In the genomic region with DNA sequence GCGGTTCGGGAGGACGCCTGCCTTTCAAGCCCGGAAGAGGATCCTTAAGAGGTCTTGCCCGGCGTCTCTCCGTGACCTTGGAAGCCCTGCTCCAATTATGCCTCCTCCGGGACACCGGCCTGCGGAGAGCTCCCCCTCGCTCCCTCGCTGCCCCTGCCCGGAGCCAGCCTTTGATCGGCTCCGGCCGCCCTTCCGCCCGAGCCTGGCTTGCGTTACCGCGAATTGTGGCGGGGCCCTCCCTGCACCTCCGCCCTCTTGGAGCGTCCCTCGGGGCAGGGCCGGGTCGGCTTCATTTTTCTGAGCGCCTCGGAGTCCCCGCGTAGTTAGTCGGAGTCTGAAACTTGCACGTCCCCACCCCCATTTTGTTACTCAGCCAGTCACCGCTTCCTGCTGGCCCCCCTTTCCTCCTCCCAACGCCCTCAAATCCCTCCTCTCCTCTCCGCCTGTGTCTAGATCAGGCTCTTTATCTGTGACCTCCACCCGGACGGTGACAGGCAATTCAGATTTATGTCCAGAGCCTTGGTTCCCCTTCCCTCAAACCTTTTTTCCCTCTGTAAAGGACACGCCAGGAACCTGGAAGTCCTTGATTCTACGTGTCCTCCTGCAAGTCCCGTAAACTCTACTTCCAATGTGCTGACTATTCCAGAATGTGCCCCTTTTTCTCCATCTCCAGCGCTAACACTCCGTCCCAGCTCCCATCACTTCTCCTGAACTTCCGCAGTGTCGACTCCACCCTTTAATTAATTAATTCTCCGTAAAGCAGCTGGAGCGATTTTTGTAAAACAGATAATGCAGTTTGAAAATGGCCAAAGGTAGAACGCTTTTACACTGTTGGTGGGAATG, we compare ENCODE assay signal across 9 cellular contexts. TPM values are rescaled to one million over a fixed set of nuclear protein-coding genes. Genes with fewer than 3 reads are reported as not detected.
DNase-seq lines count a peak whose midpoint lies in the region; ATAC-seq and TF ChIP-seq lines count a peak whose summit lies in the region.
"Had no signal": no experiment of that assay in that cellular context is flagged by ENCODE, and none has a peak within 500 bp of the region (broad histone marks: within the 10 kb centered on the region; RNA-seq: fewer than 3 reads in every experiment).

No MANE protein-coding gene starts in this region.

- peaks cover 33 to 82% (median 76%) of the 10 kb centered on the region in 10 experiments for H3K4me1 ChIP-seq in BLaER1 treated with 17β-estradiol and CSF1 and Interleukin-3, amounts not matched to agents 10 nM and 100 nM
- H3K4me1 ChIP-seq in neural progenitor cell (no peaks in the 10 kb centered on the region), stomach smooth muscle (ENCODE audit: control insufficient read depth, insufficient read depth, low read length) (peaks cover 7% of the 10 kb centered on the region)

- peak overlapping the region; percentile 67 to 87 (median 76) for H3K4me3 ChIP-seq in BLaER1 treated with 17β-estradiol and CSF1 and Interleukin-3, amounts not matched to agents 10 nM and 100 nM
- H3K4me3 ChIP-seq in neural progenitor cell (peak overlapping the region; percentile 69), stomach smooth muscle (ENCODE audit: low read length in 2 of 2) (peak overlapping the region; percentile 59 to 87)

- H3F3A ChIP-seq in neural progenitor cell (ENCODE audit: low read depth), result peaks cover 39% of the 10 kb centered on the region

- peak overlapping the region; percentile 99 for H3K27ac Mint-ChIP-seq in activated T-helper 1 cell treated with anti-CD3 and anti-CD28 coated beads, Interleukin-12 subunit alpha, Interleukin-12 subunit beta, Interleukin-2, Interleukin-4 antibody, amounts not matched to agents 30 ng/mL and 10 ng/mL and 1 ng/mL, durations not matched to agents 14 hours and 24 hours and 36 hours
- peak overlapping the region; percentile 93 for H3K27ac Mint-ChIP-seq in neural progenitor cell

- peak; percentile 47 for DNase-seq in OCI-M2 (lab: John Stamatoyannopoulos, UW; ENCODE audit: unreplicated experiment)
- DNase-seq in activated T-helper 1 cell treated with anti-CD3 and anti-CD28 coated beads, Interleukin-12 subunit alpha, Interleukin-12 subunit beta, Interleukin-2, Interleukin-4 antibody, amounts not matched to agents 30 ng/mL and 10 ng/mL and 1 ng/mL, durations not matched to agents 14 hours and 24 hours and 36 hours (ENCODE audit: low spot score), result peak; percentile 82
- peak; percentile 77 for DNase-seq in fibroblast of peridontal ligament (ENCODE audit: extremely low read depth)
- peak; percentile 91 for DNase-seq in neural progenitor cell (ENCODE audit: low spot score)

- H3K9me3 Mint-ChIP-seq in activated T-helper 1 cell treated with anti-CD3 and anti-CD28 coated beads, Interleukin-12 subunit alpha, Interleukin-12 subunit beta, Interleukin-2, Interleukin-4 antibody, amounts not matched to agents 30 ng/mL and 10 ng/mL and 1 ng/mL, durations not matched to agents 14 hours and 24 hours and 36 hours, result no peaks in the 10 kb centered on the region
- H3K9me3 Mint-ChIP-seq in neural progenitor cell, result no peaks in the 10 kb centered on the region

- ATAC-seq in HG03457 (IDR thresholded peaks at IDR 0.05; ENCODE audit: unreplicated experiment), result peak; percentile 9

- peak; percentile 91 for TF ChIP-seq POLR2A in GM19193 (IDR thresholded peaks at IDR 0.05; ENCODE audit: extremely low read depth, insufficient read depth, insufficient read length)

- H3K9ac ChIP-seq in BLaER1 treated with 17β-estradiol and CSF1 and Interleukin-3, amounts not matched to agents 10 nM and 100 nM, result peak overlapping the region; percentile 93 to 99 (median 99)
- H3K9ac ChIP-seq in neural progenitor cell, result peak overlapping the region; percentile 69
- H3K9ac ChIP-seq in stomach smooth muscle (ENCODE audit: low read length in 2 of 2), result peak overlapping the region; percentile 82 to 96

- no peaks in the 10 kb centered on the region for H3K27me3 Mint-ChIP-seq in activated T-helper 1 cell treated with anti-CD3 and anti-CD28 coated beads, Interleukin-12 subunit alpha, Interleukin-12 subunit beta, Interleukin-2, Interleukin-4 antibody, amounts not matched to agents 30 ng/mL and 10 ng/mL and 1 ng/mL, durations not matched to agents 14 hours and 24 hours and 36 hours (ENCODE audit: insufficient read depth)
- peaks cover 4% of the 10 kb centered on the region for H3K27me3 Mint-ChIP-seq in neural progenitor cell (ENCODE audit: insufficient read depth, low read depth)

- peaks cover 22% of the 10 kb centered on the region for H3K4me1 Mint-ChIP-seq in activated T-helper 1 cell treated with anti-CD3 and anti-CD28 coated beads, Interleukin-12 subunit alpha, Interleukin-12 subunit beta, Interleukin-2, Interleukin-4 antibody, amounts not matched to agents 30 ng/mL and 10 ng/mL and 1 ng/mL, durations not matched to agents 14 hours and 24 hours and 36 hours (ENCODE audit: low read depth)
- peaks cover 17% of the 10 kb centered on the region for H3K4me1 Mint-ChIP-seq in neural progenitor cell

- H3K27ac ChIP-seq in BLaER1 treated with 17β-estradiol and CSF1 and Interleukin-3, amounts not matched to agents 10 nM and 100 nM, result peak overlapping the region; percentile 93 to 100 (median 99)
- H3K27ac ChIP-seq in neural progenitor cell, result peak overlapping the region; percentile 59
- H3K27ac ChIP-seq in stomach smooth muscle (ENCODE audit: low read length), result peak overlapping the region; percentile 94

- H3K4me3 Mint-ChIP-seq in activated T-helper 1 cell treated with anti-CD3 and anti-CD28 coated beads, Interleukin-12 subunit alpha, Interleukin-12 subunit beta, Interleukin-2, Interleukin-4 antibody, amounts not matched to agents 30 ng/mL and 10 ng/mL and 1 ng/mL, durations not matched to agents 14 hours and 24 hours and 36 hours, result peak overlapping the region; percentile 97
- peak overlapping the region; percentile 93 for H3K4me3 Mint-ChIP-seq in neural progenitor cell

- no peaks in the 10 kb centered on the region for H3K27me3 ChIP-seq in BLaER1 treated with 17β-estradiol and CSF1 and Interleukin-3, amounts not matched to agents 10 nM and 100 nM
- H3K27me3 ChIP-seq in neural progenitor cell (no peaks in the 10 kb centered on the region), stomach smooth muscle (ENCODE audit: control insufficient read depth in 1 of 2, insufficient read depth in 2 of 2, low read length in 2 of 2) (no peaks in the 10 kb centered on the region)

- H3K79me2 ChIP-seq in neural progenitor cell (ENCODE audit: low read depth), result no peaks in the 10 kb centered on the region

- no peaks in the 10 kb centered on the region for H3K36me3 Mint-ChIP-seq in activated T-helper 1 cell treated with anti-CD3 and anti-CD28 coated beads, Interleukin-12 subunit alpha, Interleukin-12 subunit beta, Interleukin-2, Interleukin-4 antibody, amounts not matched to agents 30 ng/mL and 10 ng/mL and 1 ng/mL, durations not matched to agents 14 hours and 24 hours and 36 hours (ENCODE audit: low read depth)
- H3K36me3 Mint-ChIP-seq in neural progenitor cell, result no peaks in the 10 kb centered on the region

- TF ChIP-seq CTCF in neural progenitor cell (IDR thresholded peaks at IDR 0.05), result no peak

- peaks cover 0 to 17% (median 0%) of the 10 kb centered on the region in 11 experiments; a peak in 6 of 22 replicates for H4K20me1 ChIP-seq in BLaER1 treated with 17β-estradiol and CSF1 and Interleukin-3, amounts not matched to agents 10 nM and 100 nM
- H4K20me1 ChIP-seq in neural progenitor cell (ENCODE audit: low read depth), result no peaks in the 10 kb centered on the region

- H2AFZ ChIP-seq in neural progenitor cell (replicated peaks), result peak overlapping the region; percentile 92

- no peaks in the 10 kb centered on the region for H3K9me3 ChIP-seq in BLaER1 treated with 17β-estradiol and CSF1 and Interleukin-3, amounts not matched to agents 10 nM and 100 nM (replicated peaks in 1 of 11)
- H3K9me3 ChIP-seq in neural progenitor cell (ENCODE audit: low read depth) (no peaks in the 10 kb centered on the region), stomach smooth muscle (ENCODE audit: control insufficient read depth in 2 of 2, low read length in 2 of 2) (no peaks in the 10 kb centered on the region)

- H3K36me3 ChIP-seq in BLaER1 treated with 17β-estradiol and CSF1 and Interleukin-3, amounts not matched to agents 10 nM and 100 nM, result peaks cover 0 to 26% (median 17%) of the 10 kb centered on the region in 11 experiments; a peak in 19 of 22 replicates
- H3K36me3 ChIP-seq in neural progenitor cell (no peaks in the 10 kb centered on the region), stomach smooth muscle (ENCODE audit: control insufficient read depth in 2 of 2, insufficient read depth in 2 of 2, low read length in 2 of 2) (no peaks in the 10 kb centered on the region)

- intact Hi-C loops in activated T-helper 1 cell treated with anti-CD3 and anti-CD28 coated beads, Interleukin-12 subunit alpha, Interleukin-12 subunit beta, Interleukin-2, Interleukin-4 antibody, amounts not matched to agents 30 ng/mL and 10 ng/mL and 1 ng/mL, durations not matched to agents 14 hours and 24 hours and 36 hours (cut with micrococcal nuclease), result loop anchor here (1.0 to 10.0 kb wide), 10 partner anchors 11 to 371 kb away; partner anchors contain the start of genes LAT, NFATC2IP, SGF29 and SH2B1

- H3K4me2 ChIP-seq in BLaER1 treated with 17β-estradiol and CSF1 and Interleukin-3, amounts not matched to agents 10 nM and 100 nM, result peak overlapping the region; percentile 76 to 99 (median 88)
- peak overlapping the region; percentile 84 for H3K4me2 ChIP-seq in neural progenitor cell

RNA-seq across cellular contexts. Expression of gene RABEP2, which starts 0.6 kb away (rescaled TPM):
- 18.3 and 21.1 TPM in 2 replicates for total RNA-seq in activated T-helper 1 cell treated with anti-CD3 and anti-CD28 coated beads, Interleukin-12 subunit alpha, Interleukin-12 subunit beta, Interleukin-2, Interleukin-4 antibody, amounts not matched to agents 30 ng/mL and 10 ng/mL and 1 ng/mL, durations not matched to agents 14 hours and 24 hours and 36 hours
- total RNA-seq in neural progenitor cell (ENCODE audit: low replicate concordance), result 9.1 and 22.0 TPM in 2 replicates

RNA-seq across cellular contexts. Expression of gene CD19, which starts 6.2 kb away (rescaled TPM):
- not detected in 2 replicates for total RNA-seq in activated T-helper 1 cell treated with anti-CD3 and anti-CD28 coated beads, Interleukin-12 subunit alpha, Interleukin-12 subunit beta, Interleukin-2, Interleukin-4 antibody, amounts not matched to agents 30 ng/mL and 10 ng/mL and 1 ng/mL, durations not matched to agents 14 hours and 24 hours and 36 hours
- 0.15 TPM in 1 of 2 replicates, not detected in the other for total RNA-seq in neural progenitor cell (ENCODE audit: low replicate concordance)
- total RNA-seq: glomerular endothelial cell had no signal

RNA-seq across cellular contexts. Expression of gene NFATC2IP, which starts 25.1 kb away (rescaled TPM):
- 110 and 111 TPM in 2 replicates for total RNA-seq in activated T-helper 1 cell treated with anti-CD3 and anti-CD28 coated beads, Interleukin-12 subunit alpha, Interleukin-12 subunit beta, Interleukin-2, Interleukin-4 antibody, amounts not matched to agents 30 ng/mL and 10 ng/mL and 1 ng/mL, durations not matched to agents 14 hours and 24 hours and 36 hours
- 33.2 and 58.4 TPM in 2 replicates for total RNA-seq in neural progenitor cell (ENCODE audit: low replicate concordance)

RNA-seq across cellular contexts. Expression of gene ATP2A1, which starts 47.3 kb away (rescaled TPM):
- total RNA-seq in activated T-helper 1 cell treated with anti-CD3 and anti-CD28 coated beads, Interleukin-12 subunit alpha, Interleukin-12 subunit beta, Interleukin-2, Interleukin-4 antibody, amounts not matched to agents 30 ng/mL and 10 ng/mL and 1 ng/mL, durations not matched to agents 14 hours and 24 hours and 36 hours, result 2.6 and 3.3 TPM in 2 replicates
- total RNA-seq in neural progenitor cell (ENCODE audit: low replicate concordance), result 1.6 and 8.2 TPM in 2 replicates

RNA-seq across cellular contexts. Expression of gene SPNS1, which starts 49.0 kb away (rescaled TPM):
- total RNA-seq in activated T-helper 1 cell treated with anti-CD3 and anti-CD28 coated beads, Interleukin-12 subunit alpha, Interleukin-12 subunit beta, Interleukin-2, Interleukin-4 antibody, amounts not matched to agents 30 ng/mL and 10 ng/mL and 1 ng/mL, durations not matched to agents 14 hours and 24 hours and 36 hours, result 21.2 and 26.9 TPM in 2 replicates
- total RNA-seq in neural progenitor cell (ENCODE audit: low replicate concordance), result 11.6 and 31.8 TPM in 2 replicates

Comparison
In these comparisons a context has a peak if more than half of its experiments do, and no peak if none do; other contexts are left out.
1. Peak in every context shown above with its lines: DNase-seq, ATAC-seq, H3K4me3 ChIP-seq and H3K27ac ChIP-seq.